8 cellular contexts compared by ENCODE assay signal in the genomic region with DNA sequence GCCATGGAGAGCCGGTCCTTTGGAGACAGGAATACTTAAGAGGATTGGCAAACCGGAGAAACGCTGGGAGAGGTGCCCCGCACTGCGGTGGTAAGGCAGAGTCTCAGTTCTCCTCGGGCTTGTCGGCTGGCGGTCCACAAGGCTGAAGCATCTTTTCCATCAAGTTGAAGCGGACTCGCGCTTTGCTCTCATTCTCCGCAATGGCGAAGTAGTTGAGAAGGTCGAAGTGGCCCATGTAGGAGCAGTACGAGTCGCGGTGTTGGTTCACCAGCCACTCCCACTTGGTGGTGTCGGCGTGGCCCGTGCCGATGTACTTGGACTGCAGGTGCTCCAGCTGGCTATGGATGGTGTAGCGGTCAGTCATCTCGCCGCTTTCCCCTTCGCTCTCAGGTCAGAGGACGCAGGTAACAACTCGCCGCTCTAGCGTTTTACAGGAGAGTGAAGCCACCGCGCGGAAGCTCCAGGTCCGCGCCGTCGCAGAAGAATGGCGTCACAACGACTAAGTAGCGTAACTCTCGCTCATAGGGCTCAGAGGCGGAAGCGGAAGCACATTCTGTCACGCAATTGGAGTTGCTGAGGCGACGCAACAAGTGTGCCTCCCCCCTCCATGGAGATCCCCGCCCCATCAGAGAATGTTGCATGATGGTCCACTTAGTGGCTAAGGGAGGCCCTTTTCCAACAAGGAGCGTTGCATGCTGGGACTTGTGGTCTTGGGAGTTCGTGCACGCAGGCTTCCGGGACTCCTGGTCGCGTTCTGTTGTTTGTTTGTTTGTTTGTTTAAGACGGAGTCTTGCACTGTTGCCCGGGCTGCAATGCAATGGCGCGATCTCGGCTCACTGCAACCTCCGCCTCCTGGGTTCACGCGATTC. TPM values are rescaled to one million over a fixed set of nuclear protein-coding genes. Genes with fewer than 3 reads are reported as not detected.
DNase-seq lines count a peak whose midpoint lies in the region; ATAC-seq, FAIRE-seq and TF ChIP-seq lines count a peak whose summit lies in the region.

Gene SF3B5, minus strand, starts transcription at position 440 of the 869 bp plus-strand sequence. Its CDS starts 76 bp downstream, at position 364.

- peaks cover 6% of the 10 kb centered on the region for H3K27me3 ChIP-seq in BE2C

- TF ChIP-seq CTCF in BE2C (IDR thresholded peaks at IDR 0.05; ENCODE audit: low read depth, low read length): no peak

- ATAC-seq in HG03460 (IDR thresholded peaks at IDR 0.05; ENCODE audit: unreplicated experiment): peak; percentile 93

- DNase-seq in BE2C (peak; percentile 97), GM19240 (ENCODE audit: insufficient read length, low spot score) (peak; percentile 67), NCI-H526 (lab: John Stamatoyannopoulos, UW) (peak; percentile 99), kidney glomerular epithelial cell (lab: John Stamatoyannopoulos, UW) (peak; percentile 100)
- DNase-seq in activated CD4-positive, alpha-beta T cell treated with anti-CD3 and anti-CD28 coated beads for 48 hours: peak; percentile 98
- DNase-seq in stimulated activated CD4-positive, alpha-beta T cell treated with anti-CD3 and anti-CD28 coated beads, Interleukin-1b, Interleukin-23, amount 100 ng/mL, for 1 hour (ENCODE audit: low read depth in 2 of 2): peak; percentile 87 to 93

- peak within 1 kb of the TSS; percentile 99 for H3K4me3 ChIP-seq in BE2C (ENCODE audit: low read depth, low read length)

- no peaks in the 10 kb centered on the region for H3K36me3 ChIP-seq in BE2C

- no peaks in the 10 kb centered on the region for H3K9me3 ChIP-seq in BE2C

- H3K4me1 ChIP-seq in BE2C: no peaks in the 10 kb centered on the region

- FAIRE-seq in colon (lab: Jason Lieb, UNC): peak; percentile 60

RNA-seq across cellular contexts. Expression of gene SF3B5, which starts in this region (rescaled TPM):
- 305 TPM for polyA plus RNA-seq in BE2C (2012; ENCODE audit: insufficient read depth, insufficient read length, low read depth)

Comparison
In these comparisons a context has a peak if more than half of its experiments do, and no peak if none do; other contexts are left out.
1. Peak in every context shown above with its lines: DNase-seq, ATAC-seq and H3K4me3 ChIP-seq.